25 cellular contexts compared by ENCODE assay signal in genomic region chr1:209767105-209767504, GRCh38. TPM values are rescaled to one million over a fixed set of nuclear protein-coding genes. Genes with fewer than 3 reads are reported as not detected.
DNase-seq lines count a peak whose midpoint lies in the region; ATAC-seq lines count a peak whose summit lies in the region.
"Had no signal": no experiment of that assay in that cellular context is flagged by ENCODE, and none has a peak within 500 bp of the region (broad histone marks: within the 10 kb centered on the region; RNA-seq: fewer than 3 reads in every experiment).

No MANE protein-coding gene starts in this region.

- CTCF ChIA-PET in CD4-positive, alpha-beta memory T cell (lab: Charles Lee; ENCODE audit: partially characterized antibody), result interaction anchor here (1.0 to 16.0 kb wide), 4 partner anchors 12 to 61 kb away, joined by 3 to 385 read pairs (median 16); partner anchors contain the start of genes TRAF3IP3 and UTP25

- no peak for DNase-seq in activated T-cell treated with anti-CD3 and anti-CD28 coated beads, Interleukin-2, amount 50 U/mL, for 24 hours
- DNase-seq in activated T-cell treated with anti-CD3 and anti-CD28 coated beads for 4 hours (no peak), SKM-1 treated with dmso at 0.1 percent for 144 hours (lab: John Stamatoyannopoulos, UW; ENCODE audit: unreplicated experiment) (no peak), NCI-H146 treated with DMSO at 0.1 percent for 48 hours (lab: John Stamatoyannopoulos, UW; ENCODE audit: unreplicated experiment) (no peak)
- no peak for DNase-seq in CD4-positive, alpha-beta memory T cell
- DNase-seq in T-helper 2 cell treated with Interferon-gamma antibody and Interleukin-4, amounts not matched to agents 5 μg/mL and 100 μg/mL, for 36 hours (ENCODE audit: low spot score), result no peak
- DNase-seq: ACHN; activated CD4-positive, CD25-positive, alpha-beta regulatory T cell; activated gamma-delta T cell; amniotic stem cell; effector CD4-positive, alpha-beta T cell; heart left ventricle; MG63; NCI-H1417; NCI-H2081 treated with DMSO at 0.1 percent for 48 hours; NCI-H345; NCI-H748 treated with DMSO at 0.1 percent for 48 hours; nucleus accumbens; psoas muscle had no signal

- intact Hi-C loops in CD4-positive, alpha-beta memory T cell (cut with micrococcal nuclease), result no loop called here

- H3K9me3 ChIP-seq in CD4-positive, alpha-beta memory T cell (ENCODE audit: control insufficient read depth in 1 of 2, low read length in 2 of 2), result no peaks in the 10 kb centered on the region
- H3K9me3 ChIP-seq: heart left ventricle, MG63, psoas muscle had no signal

- no peaks in the 10 kb centered on the region for H3K27me3 ChIP-seq in CD4-positive, alpha-beta memory T cell (ENCODE audit: insufficient read depth, low read length)
- H3K27me3 ChIP-seq: heart left ventricle, MG63 had no signal

- POLR2A ChIA-PET in CD4-positive, alpha-beta memory T cell (lab: Charles Lee; ENCODE audit: partially characterized antibody), result interaction anchor here (1.5 to 36.1 kb wide), 3 partner anchors 7 to 78 kb away, joined by 4 to 1778 read pairs (median 1778); partner anchors contain the start of genes C1orf74 and TRAF3IP3

- peaks cover 61% of the 10 kb centered on the region for H3K4me1 Mint-ChIP-seq in activated T-cell treated with anti-CD3 and anti-CD28 coated beads, Interleukin-2, amount 50 U/mL, for 24 hours (ENCODE audit: low read depth)
- peaks cover 23 to 53% (median 35%) of the 10 kb centered on the region in 4 donors for H3K4me1 Mint-ChIP-seq in CD4-positive, alpha-beta memory T cell
- H3K4me1 Mint-ChIP-seq in T-helper 2 cell treated with Interferon-gamma antibody and Interleukin-4, amounts not matched to agents 5 μg/mL and 100 μg/mL, for 36 hours (ENCODE audit: low read depth), result peaks cover 48% of the 10 kb centered on the region

- H3K27me3 Mint-ChIP-seq in activated T-cell treated with anti-CD3 and anti-CD28 coated beads, Interleukin-2, amount 50 U/mL, for 24 hours, result no peaks in the 10 kb centered on the region
- H3K27me3 Mint-ChIP-seq in CD4-positive, alpha-beta memory T cell, result no peaks in the 10 kb centered on the region
- no peaks in the 10 kb centered on the region for H3K27me3 Mint-ChIP-seq in T-helper 2 cell treated with Interferon-gamma antibody and Interleukin-4, amounts not matched to agents 5 μg/mL and 100 μg/mL, for 36 hours (ENCODE audit: low read depth)

- no peaks in the 10 kb centered on the region for H3K9me3 Mint-ChIP-seq in activated T-cell treated with anti-CD3 and anti-CD28 coated beads, Interleukin-2, amount 50 U/mL, for 24 hours
- H3K9me3 Mint-ChIP-seq in CD4-positive, alpha-beta memory T cell, result no peaks in the 10 kb centered on the region
- no peaks in the 10 kb centered on the region for H3K9me3 Mint-ChIP-seq in T-helper 2 cell treated with Interferon-gamma antibody and Interleukin-4, amounts not matched to agents 5 μg/mL and 100 μg/mL, for 36 hours

- H3K4me1 ChIP-seq in CD4-positive, alpha-beta memory T cell (ENCODE audit: insufficient read depth, low read length), result peaks cover 69% of the 10 kb centered on the region
- H3K4me1 ChIP-seq: psoas muscle had no signal

- peak overlapping the region; percentile 79 for H3K27ac ChIP-seq in CD4-positive, alpha-beta memory T cell (ENCODE audit: low read depth, low read length)
- H3K27ac ChIP-seq in skin epidermis, result peak overlapping the region in 12 of 21 experiments; percentile 17 to 97 (median 84)
- H3K27ac ChIP-seq: psoas muscle had no signal

- peak overlapping the region in 1 of 2 donors; percentile 84 for H3K4me3 ChIP-seq in CD4-positive, alpha-beta memory T cell (ENCODE audit: low read length in 2 of 2)
- H3K4me3 ChIP-seq in skin epidermis, result peak overlapping the region in 1 of 7 experiments; percentile 31
- H3K4me3 ChIP-seq: lung, MG63, psoas muscle had no signal

- no peak for ATAC-seq in GM18511 (IDR thresholded peaks at IDR 0.05; ENCODE audit: unreplicated experiment)
- ATAC-seq: heart left ventricle, psoas muscle had no signal

- H3K36me3 ChIP-seq in CD4-positive, alpha-beta memory T cell (ENCODE audit: insufficient read depth, low read length), result peaks cover 33% of the 10 kb centered on the region
- H3K36me3 ChIP-seq: MG63 had no signal

- no peak overlapping the region for H3K4me3 Mint-ChIP-seq in activated T-cell treated with anti-CD3 and anti-CD28 coated beads, Interleukin-2, amount 50 U/mL, for 24 hours
- peak overlapping the region in 5 of 8 donors; percentile 13 to 77 (median 70) for H3K4me3 Mint-ChIP-seq in CD4-positive, alpha-beta memory T cell
- no peak overlapping the region for H3K4me3 Mint-ChIP-seq in T-helper 2 cell treated with Interferon-gamma antibody and Interleukin-4, amounts not matched to agents 5 μg/mL and 100 μg/mL, for 36 hours

- peaks cover 28% of the 10 kb centered on the region for H3K36me3 Mint-ChIP-seq in activated T-cell treated with anti-CD3 and anti-CD28 coated beads, Interleukin-2, amount 50 U/mL, for 24 hours (ENCODE audit: low read depth)
- peaks cover 55 to 67% of the 10 kb centered on the region in 2 donors for H3K36me3 Mint-ChIP-seq in CD4-positive, alpha-beta memory T cell
- H3K36me3 Mint-ChIP-seq in T-helper 2 cell treated with Interferon-gamma antibody and Interleukin-4, amounts not matched to agents 5 μg/mL and 100 μg/mL, for 36 hours (ENCODE audit: low read depth), result peaks cover 47% of the 10 kb centered on the region

- peak overlapping the region; percentile 87 for H3K27ac Mint-ChIP-seq in activated T-cell treated with anti-CD3 and anti-CD28 coated beads, Interleukin-2, amount 50 U/mL, for 24 hours
- H3K27ac Mint-ChIP-seq in CD4-positive, alpha-beta memory T cell, result peak overlapping the region in 4 of 7 donors; percentile 1 to 91 (median 84)
- H3K27ac Mint-ChIP-seq in T-helper 2 cell treated with Interferon-gamma antibody and Interleukin-4, amounts not matched to agents 5 μg/mL and 100 μg/mL, for 36 hours, result peak overlapping the region; percentile 85

RNA-seq across cellular contexts. Expression of gene TRAF3IP3, which starts 11.3 kb away (rescaled TPM):
- total RNA-seq in CD4-positive, alpha-beta memory T cell, result 100 to 1,000 TPM; 571 to 574 TPM
- polyA plus RNA-seq in CD4-positive, alpha-beta memory T cell, result 100 to 1,000 TPM; 435 to 487 TPM
- total RNA-seq: epithelial cell of proximal tubule, fibroblast of villous mesenchyme had no signal

RNA-seq across cellular contexts. Expression of gene C1orf74, which starts 17.3 kb away (rescaled TPM):
- 1 to 10 TPM; 1.2 TPM for total RNA-seq in CD4-positive, alpha-beta memory T cell
- under 1 TPM in 1 of 2 donors, not detected in 1; 0.41 TPM for polyA plus RNA-seq in CD4-positive, alpha-beta memory T cell

RNA-seq across cellular contexts. Expression of gene IRF6, which starts 38.8 kb away (rescaled TPM):
- under 1 TPM; 0.15 to 0.50 TPM for total RNA-seq in CD4-positive, alpha-beta memory T cell
- polyA plus RNA-seq in CD4-positive, alpha-beta memory T cell, result under 1 TPM in 1 of 2 donors, not detected in 1; 0.42 TPM
- total RNA-seq: G401 had no signal

Comparison
In these comparisons a context has a peak if more than half of its experiments do, and no peak if none do; other contexts are left out.
1. H3K4me3 Mint-ChIP-seq: peak in CD4-positive, alpha-beta memory T cell (5 of 8); none in activated T-cell treated with anti-CD3 and anti-CD28 coated beads, Interleukin-2, amount 50 U/mL, for 24 hours (single experiment) and T-helper 2 cell treated with Interferon-gamma antibody and Interleukin-4, amounts not matched to agents 5 μg/mL and 100 μg/mL, for 36 hours (single experiment).
2. Peak in every context shown above with its lines, with median percentiles within 50 percentile points of each other: H3K27ac Mint-ChIP-seq.